8 cellular contexts compared by ENCODE assay signal in the genomic region with DNA sequence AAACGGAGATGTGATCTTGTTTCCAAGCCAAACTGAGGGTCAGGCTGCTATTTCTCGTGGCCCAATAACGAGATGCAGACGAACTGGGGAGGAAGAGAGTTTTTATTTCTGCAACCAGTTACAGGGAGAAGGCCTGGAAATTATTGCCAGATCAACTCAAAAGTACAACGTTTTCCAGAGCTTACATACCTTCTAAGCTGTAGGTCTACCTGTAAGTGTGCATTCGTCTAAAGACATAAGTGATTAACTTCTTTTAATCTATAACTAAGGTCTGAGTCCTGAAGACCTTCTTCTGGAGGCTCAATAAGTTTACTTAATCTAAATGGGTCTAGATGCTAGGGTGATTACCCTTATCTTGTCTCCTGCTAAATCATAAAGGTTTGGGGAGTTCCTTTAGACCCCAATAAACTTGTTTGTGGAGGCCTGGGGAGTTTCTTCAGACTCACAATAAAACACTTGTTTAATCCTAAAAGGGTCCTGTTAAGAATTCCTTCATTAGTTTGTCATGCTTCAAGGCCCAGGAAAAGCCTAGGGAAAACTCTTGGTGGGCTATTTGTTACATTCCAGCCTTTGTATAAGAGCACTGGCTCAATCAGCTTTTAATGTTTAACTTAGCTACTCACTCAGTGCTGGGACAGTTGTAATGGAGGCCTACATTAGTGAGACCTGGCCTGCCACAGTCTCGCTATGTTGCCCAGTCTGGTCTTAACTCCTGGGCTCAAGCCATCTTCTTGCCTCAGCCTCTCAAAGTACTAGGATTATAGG. TPM values are rescaled to one million over a fixed set of nuclear protein-coding genes. Genes with fewer than 3 reads are reported as not detected.
"Had no signal": no experiment of that assay in that cellular context is flagged by ENCODE, and none has a peak within 500 bp of the region (broad histone marks: within the 10 kb centered on the region; RNA-seq: fewer than 3 reads in every experiment).

No MANE protein-coding gene starts in this region.

RNA-seq across cellular contexts. Expression of a gene that starts 58.5 kb away (rescaled TPM):
- total RNA-seq: HepG2, HT1080, IMR-90, NCI-H460, PC-9, Peyer's patch, Right ventricle myocardium superior, SJSA1 had no signal
